1 cellular context compared by ENCODE assay signal in the genomic region with DNA sequence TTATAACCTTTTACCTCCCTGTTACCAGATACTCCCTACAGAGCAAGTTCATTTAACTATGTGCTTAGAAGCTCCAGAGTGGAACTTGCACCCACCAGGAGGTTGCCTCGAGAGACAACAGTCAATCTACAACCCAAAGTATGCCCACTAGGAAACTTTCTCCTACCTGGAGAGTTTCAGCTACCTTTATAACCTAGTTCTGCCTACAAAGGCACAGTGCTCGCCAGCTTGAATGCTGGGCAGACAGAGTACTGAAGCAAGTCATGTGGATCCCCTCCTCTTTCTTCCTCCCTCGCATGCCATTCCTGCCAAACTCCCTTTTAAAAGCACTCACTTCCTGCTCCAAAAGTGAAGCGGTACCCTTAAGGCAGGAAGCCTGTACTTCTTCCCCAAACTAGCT.
TF ChIP-seq lines count a peak whose summit lies in the region.

No MANE protein-coding gene starts in this region.

TF ChIP-seq in GM23338, 12 proteins besides CTCF, POLR2A, EP300 and RAD21 (continued from another document):
- TF ChIP-seq, protein P1, sequence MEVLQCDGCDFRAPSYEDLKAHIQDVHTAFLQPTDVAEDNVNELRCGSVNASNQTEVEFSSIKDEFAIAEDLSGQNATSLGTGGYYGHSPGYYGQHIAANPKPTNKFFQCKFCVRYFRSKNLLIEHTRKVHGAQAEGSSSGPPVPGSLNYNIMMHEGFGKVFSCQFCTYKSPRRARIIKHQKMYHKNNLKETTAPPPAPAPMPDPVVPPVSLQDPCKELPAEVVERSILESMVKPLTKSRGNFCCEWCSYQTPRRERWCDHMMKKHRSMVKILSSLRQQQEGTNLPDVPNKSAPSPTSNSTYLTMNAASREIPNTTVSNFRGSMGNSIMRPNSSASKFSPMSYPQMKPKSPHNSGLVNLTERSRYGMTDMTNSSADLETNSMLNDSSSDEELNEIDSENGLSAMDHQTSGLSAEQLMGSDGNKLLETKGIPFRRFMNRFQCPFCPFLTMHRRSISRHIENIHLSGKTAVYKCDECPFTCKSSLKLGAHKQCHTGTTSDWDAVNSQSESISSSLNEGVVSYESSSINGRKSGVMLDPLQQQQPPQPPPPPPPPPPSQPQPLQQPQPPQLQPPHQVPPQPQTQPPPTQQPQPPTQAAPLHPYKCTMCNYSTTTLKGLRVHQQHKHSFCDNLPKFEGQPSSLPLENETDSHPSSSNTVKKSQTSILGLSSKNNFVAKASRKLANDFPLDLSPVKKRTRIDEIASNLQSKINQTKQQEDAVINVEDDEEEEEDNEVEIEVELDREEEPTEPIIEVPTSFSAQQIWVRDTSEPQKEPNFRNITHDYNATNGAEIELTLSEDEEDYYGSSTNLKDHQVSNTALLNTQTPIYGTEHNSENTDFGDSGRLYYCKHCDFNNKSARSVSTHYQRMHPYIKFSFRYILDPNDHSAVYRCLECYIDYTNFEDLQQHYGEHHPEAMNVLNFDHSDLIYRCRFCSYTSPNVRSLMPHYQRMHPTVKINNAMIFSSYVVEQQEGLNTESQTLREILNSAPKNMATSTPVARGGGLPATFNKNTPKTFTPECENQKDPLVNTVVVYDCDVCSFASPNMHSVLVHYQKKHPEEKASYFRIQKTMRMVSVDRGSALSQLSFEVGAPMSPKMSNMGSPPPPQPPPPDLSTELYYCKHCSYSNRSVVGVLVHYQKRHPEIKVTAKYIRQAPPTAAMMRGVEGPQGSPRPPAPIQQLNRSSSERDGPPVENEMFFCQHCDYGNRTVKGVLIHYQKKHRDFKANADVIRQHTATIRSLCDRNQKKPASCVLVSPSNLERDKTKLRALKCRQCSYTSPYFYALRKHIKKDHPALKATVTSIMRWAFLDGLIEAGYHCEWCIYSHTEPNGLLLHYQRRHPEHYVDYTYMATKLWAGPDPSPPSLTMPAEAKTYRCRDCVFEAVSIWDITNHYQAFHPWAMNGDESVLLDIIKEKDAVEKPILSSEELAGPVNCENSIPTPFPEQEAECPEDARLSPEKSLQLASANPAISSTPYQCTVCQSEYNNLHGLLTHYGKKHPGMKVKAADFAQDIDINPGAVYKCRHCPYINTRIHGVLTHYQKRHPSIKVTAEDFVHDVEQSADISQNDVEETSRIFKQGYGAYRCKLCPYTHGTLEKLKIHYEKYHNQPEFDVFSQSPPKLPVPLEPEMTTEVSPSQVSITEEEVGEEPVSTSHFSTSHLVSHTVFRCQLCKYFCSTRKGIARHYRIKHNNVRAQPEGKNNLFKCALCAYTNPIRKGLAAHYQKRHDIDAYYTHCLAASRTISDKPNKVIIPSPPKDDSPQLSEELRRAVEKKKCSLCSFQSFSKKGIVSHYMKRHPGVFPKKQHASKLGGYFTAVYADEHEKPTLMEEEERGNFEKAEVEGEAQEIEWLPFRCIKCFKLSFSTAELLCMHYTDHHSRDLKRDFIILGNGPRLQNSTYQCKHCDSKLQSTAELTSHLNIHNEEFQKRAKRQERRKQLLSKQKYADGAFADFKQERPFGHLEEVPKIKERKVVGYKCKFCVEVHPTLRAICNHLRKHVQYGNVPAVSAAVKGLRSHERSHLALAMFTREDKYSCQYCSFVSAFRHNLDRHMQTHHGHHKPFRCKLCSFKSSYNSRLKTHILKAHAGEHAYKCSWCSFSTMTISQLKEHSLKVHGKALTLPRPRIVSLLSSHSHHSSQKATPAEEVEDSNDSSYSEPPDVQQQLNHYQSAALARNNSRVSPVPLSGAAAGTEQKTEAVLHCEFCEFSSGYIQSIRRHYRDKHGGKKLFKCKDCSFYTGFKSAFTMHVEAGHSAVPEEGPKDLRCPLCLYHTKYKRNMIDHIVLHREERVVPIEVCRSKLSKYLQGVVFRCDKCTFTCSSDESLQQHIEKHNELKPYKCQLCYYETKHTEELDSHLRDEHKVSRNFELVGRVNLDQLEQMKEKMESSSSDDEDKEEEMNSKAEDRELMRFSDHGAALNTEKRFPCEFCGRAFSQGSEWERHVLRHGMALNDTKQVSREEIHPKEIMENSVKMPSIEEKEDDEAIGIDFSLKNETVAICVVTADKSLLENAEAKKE (CRISPR knock-in tag; IDR thresholded peaks at IDR 0.05), result peak; percentile 30; the same call in 1 of the 2 replicates
TF ChIP-seq in GM23338: peak in this region for 4.
